ENCODE assay signal across 11 cellular contexts in genomic region chr17:73197141-73197540, GRCh38. TPM values are rescaled to one million over a fixed set of nuclear protein-coding genes. Genes with fewer than 3 reads are reported as not detected.
"Had no signal": no experiment of that assay in that cellular context is flagged by ENCODE, and none has a peak within 500 bp of the region (broad histone marks: within the 10 kb centered on the region; RNA-seq: fewer than 3 reads in every experiment).

No MANE protein-coding gene starts in this region.

- H3K4me3 Mint-ChIP-seq: neural progenitor cell; stimulated activated naive CD8-positive, alpha-beta T cell treated with anti-CD3 and anti-CD28 coated beads, Interleukin-15, Interleukin-2, amounts not matched to agents 100 ng/mL and 50 ng/mL, for 24 hours; T-helper 2 cell treated with Interferon-gamma antibody and Interleukin-4, amounts not matched to agents 5 μg/mL and 100 μg/mL, for 36 hours had no signal

- H3K9me3 Mint-ChIP-seq: neural progenitor cell; stimulated activated naive CD8-positive, alpha-beta T cell treated with anti-CD3 and anti-CD28 coated beads, Interleukin-15, Interleukin-2, amounts not matched to agents 100 ng/mL and 50 ng/mL, for 24 hours; T-helper 2 cell treated with Interferon-gamma antibody and Interleukin-4, amounts not matched to agents 5 μg/mL and 100 μg/mL, for 36 hours had no signal

- H3K27ac Mint-ChIP-seq: T-helper 2 cell treated with Interferon-gamma antibody and Interleukin-4, amounts not matched to agents 5 μg/mL and 100 μg/mL, for 36 hours had no signal

- ATAC-seq: lower lobe of right lung had no signal

- H3K27me3 Mint-ChIP-seq: stimulated activated naive CD8-positive, alpha-beta T cell treated with anti-CD3 and anti-CD28 coated beads, Interleukin-15, Interleukin-2, amounts not matched to agents 100 ng/mL and 50 ng/mL, for 24 hours had no signal

- DNase-seq: activated gamma-delta T cell; midbrain; stimulated activated CD4-positive, alpha-beta T cell treated with anti-CD3 and anti-CD28 coated beads, Interleukin-4, amount 100 ng/mL, for 4 hours; stimulated activated CD8-positive, alpha-beta memory T cell treated with anti-CD3 and anti-CD28 coated beads, Interleukin-4, amount 100 ng/mL, for 48 hours; SW 1271 had no signal

RNA-seq across cellular contexts. Expression of gene SSTR2, which starts 32.3 kb away (rescaled TPM):
- total RNA-seq: endothelial cell of umbilical vein, pulmonary artery endothelial cell had no signal
